Comparison of ENCODE assay signal across 17 cellular contexts in the genomic region with DNA sequence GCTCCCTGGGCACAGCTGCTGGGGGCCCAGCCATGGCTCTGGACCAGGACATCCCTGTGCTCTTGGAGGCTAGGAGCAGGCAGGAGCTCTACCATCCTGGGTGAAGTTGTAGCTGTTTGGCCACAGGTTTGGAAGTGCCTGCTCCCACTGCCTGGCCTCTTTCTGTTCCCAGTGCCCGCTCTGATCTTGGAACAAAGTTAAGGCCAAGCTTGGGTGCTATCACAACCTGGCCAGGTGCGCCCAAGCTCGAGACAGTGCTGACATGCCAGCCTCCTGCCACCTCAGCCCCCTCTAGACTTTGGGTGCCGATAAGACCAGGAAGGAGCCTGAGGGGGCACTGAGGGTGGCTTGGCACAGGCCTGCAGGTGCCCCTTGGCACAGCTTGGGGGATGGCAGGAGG.
A peak's percentile ranks its signal among the peaks of the same experiment; 100 is the strongest.
DNase-seq lines count a peak whose midpoint lies in the region; ATAC-seq, FAIRE-seq and TF ChIP-seq lines count a peak whose summit lies in the region.
"Had no signal": no experiment of that assay in that cellular context is flagged by ENCODE, and none has a peak within 500 bp of the region (broad histone marks: within the 10 kb centered on the region; RNA-seq: fewer than 3 reads in every experiment).

No MANE protein-coding gene starts in this region.

- TF ChIP-seq RAD21 in H1 (IDR thresholded peaks at IDR 0.05 in 1 of 2, conservative IDR thresholded peaks at IDR 0.05 in 1 of 2; ENCODE audit: low read depth in 2 of 2, low read length in 2 of 2), result no peak

- TF ChIP-seq CTCF in H1 (IDR thresholded peaks at IDR 0.05; ENCODE audit: control extremely low read depth in 1 of 3, insufficient read depth in 1 of 3, low read depth in 1 of 3, low read length in 3 of 3), result no peak

- H3K79me2 ChIP-seq in H1 (ENCODE audit: control insufficient read depth in 1 of 2, insufficient read depth in 2 of 2, low read length in 2 of 2), result no peaks in the 10 kb centered on the region

- H3K36me3 ChIP-seq in H1 (ENCODE audit: control insufficient read depth in 2 of 4, insufficient read depth in 4 of 4, low read length in 3 of 4), result no peaks in the 10 kb centered on the region
- H3K36me3 ChIP-seq: HAP-1 had no signal

- no peak overlapping the region for H3K9ac ChIP-seq in H1 (replicated peaks in 1 of 4; ENCODE audit: extremely low read depth in 1 of 4, low read depth in 3 of 4, low read length in 3 of 4)

- H2AK5ac ChIP-seq in H1 (ENCODE audit: low read depth, low read length), result no peak overlapping the region

- 98% methylated on average over 4 of the region's 4 CpGs; no CpG with 5 or more reads in 1 of the 2 experiments for WGBS in H1 (ENCODE audit: extremely low coverage in 1 of 2, insufficient coverage in 1 of 2, insufficient read length in 1 of 2, insufficient replicate concordance in 2 of 2, low coverage in 1 of 2, low lambda C conversion rate in 2 of 2, missing lambda C conversion rate in 1 of 2), 2 experiments

- no peaks in the 10 kb centered on the region for H3K4me1 Mint-ChIP-seq in stimulated activated memory B cell treated with anti-CD40 and anti-IgM and Interleukin-4, amounts not matched to agents 10 μg/mL and 1 μg/mL and 100 μg/mL, for 72 hours

- H3K27me3 Mint-ChIP-seq in stimulated activated memory B cell treated with anti-CD40 and anti-IgM and Interleukin-4, amounts not matched to agents 10 μg/mL and 1 μg/mL and 100 μg/mL, for 72 hours, result no peaks in the 10 kb centered on the region
- H3K27me3 Mint-ChIP-seq: CD4-positive, alpha-beta T cell had no signal

- H3K56ac ChIP-seq in H1 (replicated peaks; ENCODE audit: insufficient read length, low read depth, low read length), result no peak overlapping the region

- ATAC-seq in stimulated activated memory B cell treated with anti-CD40 and anti-IgM and Interleukin-4, amounts not matched to agents 10 μg/mL and 1 μg/mL and 100 μg/mL, for 72 hours, result peak; percentile 46
- ATAC-seq in HG02885 (IDR thresholded peaks at IDR 0.05; ENCODE audit: poor library complexity, unreplicated experiment), result no peak

- no peaks in the 10 kb centered on the region for H3K36me3 Mint-ChIP-seq in stimulated activated memory B cell treated with anti-CD40 and anti-IgM and Interleukin-4, amounts not matched to agents 10 μg/mL and 1 μg/mL and 100 μg/mL, for 72 hours

- H4K8ac ChIP-seq in H1 (ENCODE audit: extremely low read depth, insufficient read depth, low read length), result no peak overlapping the region

- H2BK15ac ChIP-seq in H1 (ENCODE audit: low read length), result no peak overlapping the region

- H3K4me3 ChIP-seq in H1 (ENCODE audit: extremely low read depth in 1 of 4, insufficient read depth in 2 of 4, low read depth in 3 of 4, low read length in 4 of 4), result no peak overlapping the region
- H3K4me3 ChIP-seq: HAP-1 had no signal

- no peaks in the 10 kb centered on the region; the same call in 1 of the 2 replicates for H3K23me2 ChIP-seq in H1 (ENCODE audit: low read depth, low read length)

- H2BK20ac ChIP-seq in H1 (ENCODE audit: low read length), result no peak overlapping the region

- no peak overlapping the region for H3K14ac ChIP-seq in H1 (ENCODE audit: insufficient read length)

- CTCF ChIA-PET in H1 (lab: Charles Lee; ENCODE audit: partially characterized antibody), result interaction anchor here (0.9 kb wide), 1 partner anchor 78 kb away, joined by 3 read pairs; no protein-coding TSS in a partner anchor

- H3K4me1 ChIP-seq in H1 (replicated peaks in 1 of 4; ENCODE audit: control insufficient read depth in 3 of 4, insufficient read depth in 4 of 4, low read length in 3 of 4), result no peaks in the 10 kb centered on the region
- H3K4me1 ChIP-seq: Caco-2, HAP-1 had no signal

- H3K18ac ChIP-seq in H1 (ENCODE audit: extremely low read depth, low read length), result no peak overlapping the region

- no peak overlapping the region for H4K5ac ChIP-seq in H1 (ENCODE audit: insufficient read length, low read depth, low read length)

- FAIRE-seq in H1 (lab: Jason Lieb, UNC) (no peak), GM19239 (lab: Jason Lieb, UNC) (no peak)
- FAIRE-seq: A204.1, D721Med, G401.6, GM12891 had no signal

- H3K9me3 Mint-ChIP-seq in stimulated activated memory B cell treated with anti-CD40 and anti-IgM and Interleukin-4, amounts not matched to agents 10 μg/mL and 1 μg/mL and 100 μg/mL, for 72 hours, result no peaks in the 10 kb centered on the region

- H4K91ac ChIP-seq in H1 (replicated peaks; ENCODE audit: insufficient read length, low read length), result no peak overlapping the region

- no peak overlapping the region for H3K27ac Mint-ChIP-seq in stimulated activated memory B cell treated with anti-CD40 and anti-IgM and Interleukin-4, amounts not matched to agents 10 μg/mL and 1 μg/mL and 100 μg/mL, for 72 hours
- H3K27ac Mint-ChIP-seq: CD4-positive, alpha-beta T cell had no signal

- H3K4me3 Mint-ChIP-seq in stimulated activated memory B cell treated with anti-CD40 and anti-IgM and Interleukin-4, amounts not matched to agents 10 μg/mL and 1 μg/mL and 100 μg/mL, for 72 hours, result no peak overlapping the region
- H3K4me3 Mint-ChIP-seq: CD4-positive, alpha-beta T cell had no signal

- H4K20me1 ChIP-seq in H1 (replicated peaks in 1 of 2; ENCODE audit: control insufficient read depth in 1 of 2, insufficient read depth in 2 of 2, low read length in 2 of 2), result no peaks in the 10 kb centered on the region

- no peak for TF ChIP-seq EP300 in H1 (IDR thresholded peaks at IDR 0.05; ENCODE audit: borderline replicate concordance in 1 of 2, low read depth in 2 of 2, low read length in 2 of 2)

- no peak overlapping the region for H3K27ac ChIP-seq in H1 (ENCODE audit: low read depth, low read length)
- H3K27ac ChIP-seq: C4-2B had no signal

- H3K9me3 ChIP-seq in H1 (ENCODE audit: insufficient read depth in 2 of 2, low read depth in 1 of 2, low read length in 1 of 2), result peaks cover 0 to 5% of the 10 kb centered on the region in 2 experiments; a peak in 1 of 4 replicates
- H3K9me3 ChIP-seq: Caco-2, HAP-1 had no signal

- H2AFZ ChIP-seq in H1 (ENCODE audit: low read length), result no peak overlapping the region

- peak overlapping the region; percentile 55; the same call in 1 of the 2 replicates for H2BK12ac ChIP-seq in H1 (ENCODE audit: low read depth, low read length)

- H3K4me2 ChIP-seq in H1 (ENCODE audit: insufficient read depth in 1 of 2, low read depth in 2 of 2, low read length in 2 of 2), result no peak overlapping the region

- TF ChIP-seq POLR2A in H1 (IDR thresholded peaks at IDR 0.05; ENCODE audit: control extremely low read depth in 1 of 2, low read depth in 2 of 2, low read length in 2 of 2), result no peak

- intact Hi-C loops in posterior vena cava (cut with DNase I), result no loop called here

- no peak overlapping the region for H2BK5ac ChIP-seq in H1 (ENCODE audit: low read depth, low read length)

- H3K4ac ChIP-seq in H1 (replicated peaks; ENCODE audit: insufficient read length, low read depth, low read length), result no peak overlapping the region

- no peak overlapping the region for H3K23ac ChIP-seq in H1 (ENCODE audit: insufficient read length)

- no peak overlapping the region for H2BK120ac ChIP-seq in H1 (replicated peaks; ENCODE audit: low read depth, low read length)

- H3K79me1 ChIP-seq in H1 (ENCODE audit: low read depth, low read length), result no peaks in the 10 kb centered on the region

- POLR2A ChIA-PET in H1 (lab: Charles Lee; ENCODE audit: partially characterized antibody), result interaction anchor here (1.5 kb wide), 1 partner anchor 13 kb away, joined by 3 read pairs; no protein-coding TSS in a partner anchor

- DNase-seq in H1 (ENCODE audit: low read depth in 1 of 2, low spot score in 2 of 2), result no peak
- peak; percentile 63 for DNase-seq in posterior vena cava (ENCODE audit: low spot score)
- no peak for DNase-seq in stimulated activated naive CD4-positive, alpha-beta T cell treated with Interleukin-2 at 50 U/mL for 16 hours (lab: John Stamatoyannopoulos, UW)
- DNase-seq in GM19239 (ENCODE audit: insufficient read length, low spot score), result no peak
- no peak for DNase-seq in NCI-H146 treated with DMSO at 0.1 percent for 48 hours (lab: John Stamatoyannopoulos, UW; ENCODE audit: unreplicated experiment)
- DNase-seq: ACHN; Caco-2; CD4-positive, alpha-beta T cell; GOT3 had no signal

- H3K27me3 ChIP-seq in H1 (replicated peaks in 1 of 4; ENCODE audit: control insufficient read depth in 3 of 4, extremely low read depth in 1 of 4, insufficient read depth in 3 of 4, low read length in 3 of 4), result no peaks in the 10 kb centered on the region

TF ChIP-seq in H1, 55 proteins besides CTCF, POLR2A, EP300 and RAD21:
- TF ChIP-seq SRF (IDR thresholded peaks at IDR 0.05; ENCODE audit: low read depth, low read length) (no peak), POU5F1 (IDR thresholded peaks at IDR 0.05; ENCODE audit: low read depth, low read length) (no peak), ZNF274 (IDR thresholded peaks at IDR 0.05; ENCODE audit: borderline replicate concordance, extremely low read depth, low read length) (no peak), EGR1 (IDR thresholded peaks at IDR 0.05; ENCODE audit: borderline replicate concordance, low read depth, low read length) (no peak), MAFK (IDR thresholded peaks at IDR 0.05; ENCODE audit: low read depth, low read length) (no peak), CBX8 (IDR thresholded peaks at IDR 0.05; ENCODE audit: borderline replicate concordance, low read depth, low read length) (no peak), NRF1 (IDR thresholded peaks at IDR 0.05; ENCODE audit: low read depth, low read length) (no peak), RXRA (IDR thresholded peaks at IDR 0.05; ENCODE audit: insufficient read depth, low read depth, low read length) (no peak), GTF2F1 (IDR thresholded peaks at IDR 0.05; ENCODE audit: borderline replicate concordance, low read depth, low read length) (no peak), SP2 (IDR thresholded peaks at IDR 0.05; ENCODE audit: low read length) (no peak), KDM4A (IDR thresholded peaks at IDR 0.05; ENCODE audit: low read depth, low read length, severe bottlenecking) (no peak), BACH1 (IDR thresholded peaks at IDR 0.05; ENCODE audit: low read length) (no peak), NANOG (IDR thresholded peaks at IDR 0.05; ENCODE audit: insufficient read depth, low read depth, low read length, poor library complexity, severe bottlenecking) (no peak), HDAC2 (IDR thresholded peaks at IDR 0.05; ENCODE audit: borderline replicate concordance in 1 of 2, low read depth in 2 of 2, low read length in 2 of 2) (no peak), KDM1A (IDR thresholded peaks at IDR 0.05; ENCODE audit: borderline replicate concordance, low read length) (no peak), SIX5 (IDR thresholded peaks at IDR 0.05; ENCODE audit: low read depth, low read length) (no peak), CBX5 (IDR thresholded peaks at IDR 0.05; ENCODE audit: low read depth, low read length) (no peak)
- TF ChIP-seq, protein P1, sequence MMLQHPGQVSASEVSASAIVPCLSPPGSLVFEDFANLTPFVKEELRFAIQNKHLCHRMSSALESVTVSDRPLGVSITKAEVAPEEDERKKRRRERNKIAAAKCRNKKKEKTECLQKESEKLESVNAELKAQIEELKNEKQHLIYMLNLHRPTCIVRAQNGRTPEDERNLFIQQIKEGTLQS (IDR thresholded peaks at IDR 0.05; ENCODE audit: insufficient read depth, low read depth, low read length), result no peak
TF ChIP-seq in H1: peak in this region for 0.
